Comparison of ENCODE assay signal across 1 cellular context in the genomic region with DNA sequence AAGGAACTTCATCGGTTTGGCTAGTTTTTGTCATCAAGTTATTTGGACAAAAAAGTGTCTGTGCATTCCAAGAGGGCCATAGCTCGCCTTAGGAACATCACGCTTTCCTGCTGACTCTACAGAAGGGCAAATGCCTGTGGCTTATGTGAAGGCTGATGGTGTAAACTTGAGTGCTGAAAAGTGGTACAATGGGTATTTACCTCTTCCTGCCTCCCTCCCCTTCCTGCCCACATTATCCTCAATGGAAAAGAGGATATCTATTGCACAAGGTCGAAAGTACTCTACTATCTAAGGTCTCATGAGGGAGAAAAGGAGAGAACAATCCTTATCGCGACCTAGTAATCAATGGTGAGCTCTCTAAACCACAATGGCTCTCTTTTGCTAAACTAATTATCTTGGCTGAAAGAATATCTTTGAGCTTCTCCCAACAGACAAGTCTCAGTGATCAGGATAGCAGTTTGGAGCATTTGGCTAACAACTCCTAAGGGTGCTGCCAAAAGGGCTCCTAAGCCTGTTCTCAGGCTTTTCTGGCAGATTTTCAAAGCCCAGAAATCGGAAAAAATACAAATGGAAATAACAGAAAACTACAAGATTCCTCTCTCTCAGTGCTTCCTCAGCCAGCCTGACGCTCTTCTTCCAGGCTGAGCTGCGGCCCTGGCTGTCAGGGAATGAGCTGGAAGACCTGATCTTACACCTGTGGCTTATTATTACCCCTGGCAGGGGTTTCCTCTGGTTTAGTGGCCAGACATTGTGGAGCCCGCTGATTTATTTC.
A peak's percentile ranks its signal among the peaks of the same experiment; 100 is the strongest.
TF ChIP-seq lines count a peak whose summit lies in the region.

No MANE protein-coding gene starts in this region.

TF ChIP-seq in HepG2, 621 proteins besides CTCF, POLR2A, EP300 and RAD21 (continued from another document and continues in another):
- TF ChIP-seq, protein P1, sequence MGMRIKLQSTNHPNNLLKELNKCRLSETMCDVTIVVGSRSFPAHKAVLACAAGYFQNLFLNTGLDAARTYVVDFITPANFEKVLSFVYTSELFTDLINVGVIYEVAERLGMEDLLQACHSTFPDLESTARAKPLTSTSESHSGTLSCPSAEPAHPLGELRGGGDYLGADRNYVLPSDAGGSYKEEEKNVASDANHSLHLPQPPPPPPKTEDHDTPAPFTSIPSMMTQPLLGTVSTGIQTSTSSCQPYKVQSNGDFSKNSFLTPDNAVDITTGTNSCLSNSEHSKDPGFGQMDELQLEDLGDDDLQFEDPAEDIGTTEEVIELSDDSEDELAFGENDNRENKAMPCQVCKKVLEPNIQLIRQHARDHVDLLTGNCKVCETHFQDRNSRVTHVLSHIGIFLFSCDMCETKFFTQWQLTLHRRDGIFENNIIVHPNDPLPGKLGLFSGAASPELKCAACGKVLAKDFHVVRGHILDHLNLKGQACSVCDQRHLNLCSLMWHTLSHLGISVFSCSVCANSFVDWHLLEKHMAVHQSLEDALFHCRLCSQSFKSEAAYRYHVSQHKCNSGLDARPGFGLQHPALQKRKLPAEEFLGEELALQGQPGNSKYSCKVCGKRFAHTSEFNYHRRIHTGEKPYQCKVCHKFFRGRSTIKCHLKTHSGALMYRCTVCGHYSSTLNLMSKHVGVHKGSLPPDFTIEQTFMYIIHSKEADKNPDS (CRISPR knock-in tag; IDR thresholded peaks at IDR 0.05), result 0 out of 2 replicates have a peak, but pooled peaks have one; percentile 25
- TF ChIP-seq FOSL2 (CRISPR knock-in tag; IDR thresholded peaks at IDR 0.05) (peak; percentile 56), SALL2 (CRISPR knock-in tag; IDR thresholded peaks at IDR 0.05) (no peak), ARNT2 (CRISPR knock-in tag; IDR thresholded peaks at IDR 0.05; ENCODE audit: low read depth) (no peak), GZF1 (CRISPR knock-in tag; IDR thresholded peaks at IDR 0.05) (no peak), REXO4 (CRISPR knock-in tag; IDR thresholded peaks at IDR 0.05; ENCODE audit: borderline replicate concordance) (no peak), ZSCAN29 (CRISPR knock-in tag; conservative IDR thresholded peaks at IDR 0.05) (0 out of 2 replicates have a peak, but pooled peaks have one; percentile 70), ZNF549 (CRISPR knock-in tag; IDR thresholded peaks at IDR 0.05) (no peak), RFX5 (IDR thresholded peaks at IDR 0.05; ENCODE audit: low read depth, low read length) (no peak), ZNF761 (CRISPR knock-in tag; conservative IDR thresholded peaks at IDR 0.05) (no peak), ZNF224 (CRISPR knock-in tag; IDR thresholded peaks at IDR 0.05) (no peak), FLYWCH1 (CRISPR knock-in tag; IDR thresholded peaks at IDR 0.05) (no peak), HNRNPK (IDR thresholded peaks at IDR 0.05; ENCODE audit: low read depth, low read length, poor library complexity, severe bottlenecking) (no peak), ZNF235 (CRISPR knock-in tag; IDR thresholded peaks at IDR 0.05; ENCODE audit: borderline replicate concordance) (no peak), ZSCAN25 (CRISPR knock-in tag; IDR thresholded peaks at IDR 0.05) (no peak), HDAC6 (IDR thresholded peaks at IDR 0.05; ENCODE audit: low read depth, low read length) (no peak), FOXO1 (CRISPR knock-in tag; IDR thresholded peaks at IDR 0.05) (peak; percentile 72; the same call in 1 of the 2 replicates), NCOA1 (CRISPR knock-in tag; IDR thresholded peaks at IDR 0.05) (no peak), ZNF331 (CRISPR knock-in tag; IDR thresholded peaks at IDR 0.05) (peak; percentile 65; the same call in 1 of the 2 replicates), ZNF446 (CRISPR knock-in tag; IDR thresholded peaks at IDR 0.05) (no peak), FOXK1 (CRISPR knock-in tag; IDR thresholded peaks at IDR 0.05; ENCODE audit: borderline replicate concordance, low read depth) (peak; percentile 62; the same call in 1 of the 2 replicates), GLI4 (CRISPR knock-in tag; IDR thresholded peaks at IDR 0.05; ENCODE audit: borderline replicate concordance) (no peak), NRL (CRISPR knock-in tag; IDR thresholded peaks at IDR 0.05; ENCODE audit: borderline replicate concordance) (no peak), YEATS2 (CRISPR knock-in tag; IDR thresholded peaks at IDR 0.05; ENCODE audit: borderline replicate concordance) (no peak)
- TF ChIP-seq, protein P2, sequence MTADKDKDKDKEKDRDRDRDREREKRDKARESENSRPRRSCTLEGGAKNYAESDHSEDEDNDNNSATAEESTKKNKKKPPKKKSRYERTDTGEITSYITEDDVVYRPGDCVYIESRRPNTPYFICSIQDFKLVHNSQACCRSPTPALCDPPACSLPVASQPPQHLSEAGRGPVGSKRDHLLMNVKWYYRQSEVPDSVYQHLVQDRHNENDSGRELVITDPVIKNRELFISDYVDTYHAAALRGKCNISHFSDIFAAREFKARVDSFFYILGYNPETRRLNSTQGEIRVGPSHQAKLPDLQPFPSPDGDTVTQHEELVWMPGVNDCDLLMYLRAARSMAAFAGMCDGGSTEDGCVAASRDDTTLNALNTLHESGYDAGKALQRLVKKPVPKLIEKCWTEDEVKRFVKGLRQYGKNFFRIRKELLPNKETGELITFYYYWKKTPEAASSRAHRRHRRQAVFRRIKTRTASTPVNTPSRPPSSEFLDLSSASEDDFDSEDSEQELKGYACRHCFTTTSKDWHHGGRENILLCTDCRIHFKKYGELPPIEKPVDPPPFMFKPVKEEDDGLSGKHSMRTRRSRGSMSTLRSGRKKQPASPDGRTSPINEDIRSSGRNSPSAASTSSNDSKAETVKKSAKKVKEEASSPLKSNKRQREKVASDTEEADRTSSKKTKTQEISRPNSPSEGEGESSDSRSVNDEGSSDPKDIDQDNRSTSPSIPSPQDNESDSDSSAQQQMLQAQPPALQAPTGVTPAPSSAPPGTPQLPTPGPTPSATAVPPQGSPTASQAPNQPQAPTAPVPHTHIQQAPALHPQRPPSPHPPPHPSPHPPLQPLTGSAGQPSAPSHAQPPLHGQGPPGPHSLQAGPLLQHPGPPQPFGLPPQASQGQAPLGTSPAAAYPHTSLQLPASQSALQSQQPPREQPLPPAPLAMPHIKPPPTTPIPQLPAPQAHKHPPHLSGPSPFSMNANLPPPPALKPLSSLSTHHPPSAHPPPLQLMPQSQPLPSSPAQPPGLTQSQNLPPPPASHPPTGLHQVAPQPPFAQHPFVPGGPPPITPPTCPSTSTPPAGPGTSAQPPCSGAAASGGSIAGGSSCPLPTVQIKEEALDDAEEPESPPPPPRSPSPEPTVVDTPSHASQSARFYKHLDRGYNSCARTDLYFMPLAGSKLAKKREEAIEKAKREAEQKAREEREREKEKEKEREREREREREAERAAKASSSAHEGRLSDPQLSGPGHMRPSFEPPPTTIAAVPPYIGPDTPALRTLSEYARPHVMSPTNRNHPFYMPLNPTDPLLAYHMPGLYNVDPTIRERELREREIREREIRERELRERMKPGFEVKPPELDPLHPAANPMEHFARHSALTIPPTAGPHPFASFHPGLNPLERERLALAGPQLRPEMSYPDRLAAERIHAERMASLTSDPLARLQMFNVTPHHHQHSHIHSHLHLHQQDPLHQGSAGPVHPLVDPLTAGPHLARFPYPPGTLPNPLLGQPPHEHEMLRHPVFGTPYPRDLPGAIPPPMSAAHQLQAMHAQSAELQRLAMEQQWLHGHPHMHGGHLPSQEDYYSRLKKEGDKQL (CRISPR knock-in tag; IDR thresholded peaks at IDR 0.05; ENCODE audit: low read depth), result peak; percentile 74; the same call in 1 of the 2 replicates
- TF ChIP-seq, protein P3, sequence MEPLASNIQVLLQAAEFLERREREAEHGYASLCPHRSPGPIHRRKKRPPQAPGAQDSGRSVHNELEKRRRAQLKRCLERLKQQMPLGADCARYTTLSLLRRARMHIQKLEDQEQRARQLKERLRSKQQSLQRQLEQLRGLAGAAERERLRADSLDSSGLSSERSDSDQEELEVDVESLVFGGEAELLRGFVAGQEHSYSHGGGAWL (CRISPR knock-in tag; IDR thresholded peaks at IDR 0.05), result no peak
- TF ChIP-seq, protein P4, sequence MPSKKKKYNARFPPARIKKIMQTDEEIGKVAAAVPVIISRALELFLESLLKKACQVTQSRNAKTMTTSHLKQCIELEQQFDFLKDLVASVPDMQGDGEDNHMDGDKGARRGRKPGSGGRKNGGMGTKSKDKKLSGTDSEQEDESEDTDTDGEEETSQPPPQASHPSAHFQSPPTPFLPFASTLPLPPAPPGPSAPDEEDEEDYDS (CRISPR knock-in tag; IDR thresholded peaks at IDR 0.05), result peak; percentile 53; the same call in 1 of the 2 replicates
- TF ChIP-seq, protein P5, sequence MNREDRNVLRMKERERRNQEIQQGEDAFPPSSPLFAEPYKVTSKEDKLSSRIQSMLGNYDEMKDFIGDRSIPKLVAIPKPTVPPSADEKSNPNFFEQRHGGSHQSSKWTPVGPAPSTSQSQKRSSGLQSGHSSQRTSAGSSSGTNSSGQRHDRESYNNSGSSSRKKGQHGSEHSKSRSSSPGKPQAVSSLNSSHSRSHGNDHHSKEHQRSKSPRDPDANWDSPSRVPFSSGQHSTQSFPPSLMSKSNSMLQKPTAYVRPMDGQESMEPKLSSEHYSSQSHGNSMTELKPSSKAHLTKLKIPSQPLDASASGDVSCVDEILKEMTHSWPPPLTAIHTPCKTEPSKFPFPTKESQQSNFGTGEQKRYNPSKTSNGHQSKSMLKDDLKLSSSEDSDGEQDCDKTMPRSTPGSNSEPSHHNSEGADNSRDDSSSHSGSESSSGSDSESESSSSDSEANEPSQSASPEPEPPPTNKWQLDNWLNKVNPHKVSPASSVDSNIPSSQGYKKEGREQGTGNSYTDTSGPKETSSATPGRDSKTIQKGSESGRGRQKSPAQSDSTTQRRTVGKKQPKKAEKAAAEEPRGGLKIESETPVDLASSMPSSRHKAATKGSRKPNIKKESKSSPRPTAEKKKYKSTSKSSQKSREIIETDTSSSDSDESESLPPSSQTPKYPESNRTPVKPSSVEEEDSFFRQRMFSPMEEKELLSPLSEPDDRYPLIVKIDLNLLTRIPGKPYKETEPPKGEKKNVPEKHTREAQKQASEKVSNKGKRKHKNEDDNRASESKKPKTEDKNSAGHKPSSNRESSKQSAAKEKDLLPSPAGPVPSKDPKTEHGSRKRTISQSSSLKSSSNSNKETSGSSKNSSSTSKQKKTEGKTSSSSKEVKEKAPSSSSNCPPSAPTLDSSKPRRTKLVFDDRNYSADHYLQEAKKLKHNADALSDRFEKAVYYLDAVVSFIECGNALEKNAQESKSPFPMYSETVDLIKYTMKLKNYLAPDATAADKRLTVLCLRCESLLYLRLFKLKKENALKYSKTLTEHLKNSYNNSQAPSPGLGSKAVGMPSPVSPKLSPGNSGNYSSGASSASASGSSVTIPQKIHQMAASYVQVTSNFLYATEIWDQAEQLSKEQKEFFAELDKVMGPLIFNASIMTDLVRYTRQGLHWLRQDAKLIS (CRISPR knock-in tag; IDR thresholded peaks at IDR 0.05), result 0 out of 2 replicates have a peak, but pooled peaks have one; percentile 45
- TF ChIP-seq, protein P6, sequence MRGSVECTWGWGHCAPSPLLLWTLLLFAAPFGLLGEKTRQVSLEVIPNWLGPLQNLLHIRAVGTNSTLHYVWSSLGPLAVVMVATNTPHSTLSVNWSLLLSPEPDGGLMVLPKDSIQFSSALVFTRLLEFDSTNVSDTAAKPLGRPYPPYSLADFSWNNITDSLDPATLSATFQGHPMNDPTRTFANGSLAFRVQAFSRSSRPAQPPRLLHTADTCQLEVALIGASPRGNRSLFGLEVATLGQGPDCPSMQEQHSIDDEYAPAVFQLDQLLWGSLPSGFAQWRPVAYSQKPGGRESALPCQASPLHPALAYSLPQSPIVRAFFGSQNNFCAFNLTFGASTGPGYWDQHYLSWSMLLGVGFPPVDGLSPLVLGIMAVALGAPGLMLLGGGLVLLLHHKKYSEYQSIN (CRISPR knock-in tag; IDR thresholded peaks at IDR 0.05; ENCODE audit: borderline replicate concordance), result no peak
- TF ChIP-seq, protein P7, sequence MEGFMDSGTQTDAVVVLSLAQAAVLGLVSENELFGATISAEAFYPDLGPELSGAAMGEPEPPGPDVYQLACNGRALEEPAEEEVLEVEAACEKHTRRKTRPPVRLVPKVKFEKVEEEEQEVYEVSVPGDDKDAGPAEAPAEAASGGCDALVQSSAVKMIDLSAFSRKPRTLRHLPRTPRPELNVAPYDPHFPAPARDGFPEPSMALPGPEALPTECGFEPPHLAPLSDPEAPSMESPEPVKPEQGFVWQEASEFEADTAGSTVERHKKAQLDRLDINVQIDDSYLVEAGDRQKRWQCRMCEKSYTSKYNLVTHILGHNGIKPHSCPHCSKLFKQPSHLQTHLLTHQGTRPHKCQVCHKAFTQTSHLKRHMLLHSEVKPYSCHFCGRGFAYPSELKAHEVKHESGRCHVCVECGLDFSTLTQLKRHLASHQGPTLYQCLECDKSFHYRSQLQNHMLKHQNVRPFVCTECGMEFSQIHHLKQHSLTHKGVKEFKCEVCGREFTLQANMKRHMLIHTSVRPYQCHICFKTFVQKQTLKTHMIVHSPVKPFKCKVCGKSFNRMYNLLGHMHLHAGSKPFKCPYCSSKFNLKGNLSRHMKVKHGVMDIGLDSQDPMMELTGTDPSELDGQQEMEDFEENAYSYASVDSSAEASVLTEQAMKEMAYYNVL (CRISPR knock-in tag; IDR thresholded peaks at IDR 0.05; ENCODE audit: borderline replicate concordance), result peak; percentile 100
- TF ChIP-seq, protein P8, sequence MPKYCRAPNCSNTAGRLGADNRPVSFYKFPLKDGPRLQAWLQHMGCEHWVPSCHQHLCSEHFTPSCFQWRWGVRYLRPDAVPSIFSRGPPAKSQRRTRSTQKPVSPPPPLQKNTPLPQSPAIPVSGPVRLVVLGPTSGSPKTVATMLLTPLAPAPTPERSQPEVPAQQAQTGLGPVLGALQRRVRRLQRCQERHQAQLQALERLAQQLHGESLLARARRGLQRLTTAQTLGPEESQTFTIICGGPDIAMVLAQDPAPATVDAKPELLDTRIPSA (CRISPR knock-in tag; IDR thresholded peaks at IDR 0.05; ENCODE audit: borderline replicate concordance), result no peak
- TF ChIP-seq, protein P9, sequence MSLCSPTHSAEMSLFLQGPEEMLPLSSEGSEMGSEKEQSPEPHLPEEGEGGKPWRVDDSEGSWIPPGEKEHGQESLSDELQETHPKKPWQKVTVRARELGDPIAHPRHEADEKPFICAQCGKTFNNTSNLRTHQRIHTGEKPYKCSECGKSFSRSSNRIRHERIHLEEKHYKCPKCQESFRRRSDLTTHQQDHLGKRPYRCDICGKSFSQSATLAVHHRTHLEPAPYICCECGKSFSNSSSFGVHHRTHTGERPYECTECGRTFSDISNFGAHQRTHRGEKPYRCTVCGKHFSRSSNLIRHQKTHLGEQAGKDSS (CRISPR knock-in tag; IDR thresholded peaks at IDR 0.05; ENCODE audit: borderline replicate concordance, low read depth), result no peak
- TF ChIP-seq, protein P10, sequence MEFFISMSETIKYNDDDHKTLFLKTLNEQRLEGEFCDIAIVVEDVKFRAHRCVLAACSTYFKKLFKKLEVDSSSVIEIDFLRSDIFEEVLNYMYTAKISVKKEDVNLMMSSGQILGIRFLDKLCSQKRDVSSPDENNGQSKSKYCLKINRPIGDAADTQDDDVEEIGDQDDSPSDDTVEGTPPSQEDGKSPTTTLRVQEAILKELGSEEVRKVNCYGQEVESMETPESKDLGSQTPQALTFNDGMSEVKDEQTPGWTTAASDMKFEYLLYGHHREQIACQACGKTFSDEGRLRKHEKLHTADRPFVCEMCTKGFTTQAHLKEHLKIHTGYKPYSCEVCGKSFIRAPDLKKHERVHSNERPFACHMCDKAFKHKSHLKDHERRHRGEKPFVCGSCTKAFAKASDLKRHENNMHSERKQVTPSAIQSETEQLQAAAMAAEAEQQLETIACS (CRISPR knock-in tag; IDR thresholded peaks at IDR 0.05), result no peak
- TF ChIP-seq, protein P11, sequence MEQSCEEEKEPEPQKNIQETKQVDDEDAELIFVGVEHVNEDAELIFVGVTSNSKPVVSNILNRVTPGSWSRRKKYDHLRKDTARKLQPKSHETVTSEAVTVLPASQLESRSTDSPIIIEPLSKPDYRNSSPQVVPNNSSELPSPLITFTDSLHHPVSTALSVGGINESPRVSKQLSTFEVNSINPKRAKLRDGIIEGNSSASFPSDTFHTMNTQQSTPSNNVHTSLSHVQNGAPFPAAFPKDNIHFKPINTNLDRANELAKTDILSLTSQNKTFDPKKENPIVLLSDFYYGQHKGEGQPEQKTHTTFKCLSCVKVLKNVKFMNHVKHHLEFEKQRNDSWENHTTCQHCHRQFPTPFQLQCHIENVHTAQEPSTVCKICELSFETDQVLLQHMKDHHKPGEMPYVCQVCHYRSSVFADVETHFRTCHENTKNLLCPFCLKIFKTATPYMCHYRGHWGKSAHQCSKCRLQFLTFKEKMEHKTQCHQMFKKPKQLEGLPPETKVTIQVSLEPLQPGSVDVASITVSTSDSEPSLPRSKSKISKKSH (CRISPR knock-in tag; IDR thresholded peaks at IDR 0.05; ENCODE audit: borderline replicate concordance), result no peak
